In genomic region chr12:9758119-9758518, GRCh38 we compare ENCODE assay signal across 8 cellular contexts. TPM values are rescaled to one million over a fixed set of nuclear protein-coding genes. Genes with fewer than 3 reads are reported as not detected.
DNase-seq lines count a peak whose midpoint lies in the region; ATAC-seq and TF ChIP-seq lines count a peak whose summit lies in the region.

No MANE protein-coding gene starts in this region.

- no peak for TF ChIP-seq CTCF in natural killer cell (IDR thresholded peaks at IDR 0.05)

- H3K4me3 ChIP-seq in CD4-positive, CD25-positive, alpha-beta regulatory T cell (ENCODE audit: low read depth, low read length) = peak overlapping the region; percentile 100

- H3K27me3 ChIP-seq in CD4-positive, CD25-positive, alpha-beta regulatory T cell (ENCODE audit: control insufficient read depth, insufficient read depth, low read length) = no peaks in the 10 kb centered on the region

- peaks cover 27% of the 10 kb centered on the region for H3K36me3 Mint-ChIP-seq in CD4-positive, CD25-positive, alpha-beta regulatory T cell
- peaks cover 2% of the 10 kb centered on the region for H3K36me3 Mint-ChIP-seq in IgD-negative memory B cell
- H3K36me3 Mint-ChIP-seq in activated CD8-positive, alpha-beta T cell treated with anti-CD3 and anti-CD28 coated beads, Interleukin-2, amount 10 ng/mL, durations not matched to agents 7 days and 5 days (ENCODE audit: low read depth) = peaks cover 78% of the 10 kb centered on the region
- peaks cover 46% of the 10 kb centered on the region for H3K36me3 Mint-ChIP-seq in natural killer cell

- peak overlapping the region; percentile 84 to 99 (median 99) for H3K27ac Mint-ChIP-seq in CD4-positive, CD25-positive, alpha-beta regulatory T cell
- peak overlapping the region; percentile 97 to 98 (median 98) for H3K27ac Mint-ChIP-seq in IgD-negative memory B cell
- peak overlapping the region; percentile 94 for H3K27ac Mint-ChIP-seq in activated CD8-positive, alpha-beta T cell treated with anti-CD3 and anti-CD28 coated beads, Interleukin-2, amount 10 ng/mL, durations not matched to agents 7 days and 5 days
- peak overlapping the region; percentile 93 to 100 for H3K27ac Mint-ChIP-seq in natural killer cell

- peak in 1 of 3 donors; percentile 61 for DNase-seq in CD4-positive, CD25-positive, alpha-beta regulatory T cell
- DNase-seq in activated CD8-positive, alpha-beta T cell treated with anti-CD3 and anti-CD28 coated beads, Interleukin-2, amount 10 ng/mL, durations not matched to agents 7 days and 5 days = no peak
- DNase-seq in natural killer cell (no peak), NCI-H2029 treated with DMSO at 0.1 percent for 48 hours (lab: John Stamatoyannopoulos, UW) (no peak), NOMO-1 (lab: John Stamatoyannopoulos, UW; ENCODE audit: unreplicated experiment in 2 of 2) (no peak), epidermal melanocyte (ENCODE audit: insufficient read length, low spot score) (no peak)

- no peak for ATAC-seq in CD4-positive, CD25-positive, alpha-beta regulatory T cell (ENCODE audit: low read depth in 2 of 2)
- ATAC-seq in activated CD8-positive, alpha-beta T cell treated with anti-CD3 and anti-CD28 coated beads, Interleukin-2, amount 10 ng/mL, durations not matched to agents 7 days and 5 days = peak; percentile 5
- no peak for ATAC-seq in natural killer cell
- no peak for ATAC-seq in HG03025 (IDR thresholded peaks at IDR 0.05; ENCODE audit: low FRiP score, unreplicated experiment)

- H3K36me3 ChIP-seq in CD4-positive, CD25-positive, alpha-beta regulatory T cell (ENCODE audit: control insufficient read depth, insufficient read depth, low read length) = peaks cover 36% of the 10 kb centered on the region

- H3K4me1 ChIP-seq in CD4-positive, CD25-positive, alpha-beta regulatory T cell (ENCODE audit: control insufficient read depth, insufficient read depth, low read length, poor library complexity, severe bottlenecking) = peaks cover 65% of the 10 kb centered on the region

- no peaks in the 10 kb centered on the region for H3K9me3 ChIP-seq in CD4-positive, CD25-positive, alpha-beta regulatory T cell (ENCODE audit: control insufficient read depth in 2 of 2, low read length in 2 of 2)

- CTCF ChIA-PET in activated CD8-positive, alpha-beta T cell treated with anti-CD3 and anti-CD28 coated beads, Interleukin-2, amount 10 ng/mL, durations not matched to agents 7 days and 5 days (lab: Charles Lee) = interaction anchor here (0.7 to 17.2 kb wide), 13 partner anchors 7 to 800 kb away, joined by 3 to 855 read pairs (median 4); partner anchors contain the start of gene CLEC2B

- peak overlapping the region; percentile 97 for H3K27ac ChIP-seq in CD4-positive, CD25-positive, alpha-beta regulatory T cell (ENCODE audit: insufficient read depth, low read length, poor library complexity, severe bottlenecking)

- intact Hi-C loops in natural killer cell (cut with micrococcal nuclease) = no loop called here

- POLR2A ChIA-PET in activated CD8-positive, alpha-beta T cell treated with anti-CD3 and anti-CD28 coated beads, Interleukin-2, amount 10 ng/mL, durations not matched to agents 7 days and 5 days (lab: Charles Lee) = interaction anchor here (0.6 to 15.5 kb wide), 34 partner anchors 8 to 801 kb away, joined by 3 to 494 read pairs (median 6); partner anchors contain the start of genes CLEC2B, CLEC2D and KLRD1

- peaks cover 0 to 2% (median 0%) of the 10 kb centered on the region in 7 donors for H3K9me3 Mint-ChIP-seq in CD4-positive, CD25-positive, alpha-beta regulatory T cell
- H3K9me3 Mint-ChIP-seq in IgD-negative memory B cell = no peaks in the 10 kb centered on the region
- H3K9me3 Mint-ChIP-seq in activated CD8-positive, alpha-beta T cell treated with anti-CD3 and anti-CD28 coated beads, Interleukin-2, amount 10 ng/mL, durations not matched to agents 7 days and 5 days (ENCODE audit: insufficient read depth) = peaks cover 5% of the 10 kb centered on the region
- H3K9me3 Mint-ChIP-seq in natural killer cell = no peaks in the 10 kb centered on the region

- H3K27me3 Mint-ChIP-seq in CD4-positive, CD25-positive, alpha-beta regulatory T cell = no peaks in the 10 kb centered on the region
- no peaks in the 10 kb centered on the region for H3K27me3 Mint-ChIP-seq in IgD-negative memory B cell
- H3K27me3 Mint-ChIP-seq in activated CD8-positive, alpha-beta T cell treated with anti-CD3 and anti-CD28 coated beads, Interleukin-2, amount 10 ng/mL, durations not matched to agents 7 days and 5 days (ENCODE audit: low read depth) = no peaks in the 10 kb centered on the region
- H3K27me3 Mint-ChIP-seq in natural killer cell (ENCODE audit: low read depth in 2 of 2) = no peaks in the 10 kb centered on the region

- H3K4me1 Mint-ChIP-seq in CD4-positive, CD25-positive, alpha-beta regulatory T cell = peaks cover 36 to 71% (median 59%) of the 10 kb centered on the region in 4 donors
- H3K4me1 Mint-ChIP-seq in IgD-negative memory B cell (peaks cover 36 to 45% (median 38%) of the 10 kb centered on the region in 3 donors), natural killer cell (peaks cover 70 to 82% of the 10 kb centered on the region in 2 donors)
- peaks cover 40% of the 10 kb centered on the region for H3K4me1 Mint-ChIP-seq in activated CD8-positive, alpha-beta T cell treated with anti-CD3 and anti-CD28 coated beads, Interleukin-2, amount 10 ng/mL, durations not matched to agents 7 days and 5 days (ENCODE audit: low read depth)

- H3K4me3 Mint-ChIP-seq in CD4-positive, CD25-positive, alpha-beta regulatory T cell = peak overlapping the region; percentile 94 to 100 (median 98)
- H3K4me3 Mint-ChIP-seq in IgD-negative memory B cell (peak overlapping the region; percentile 94 to 99 (median 96)), natural killer cell (peak overlapping the region; percentile 99)
- peak overlapping the region; percentile 92 for H3K4me3 Mint-ChIP-seq in activated CD8-positive, alpha-beta T cell treated with anti-CD3 and anti-CD28 coated beads, Interleukin-2, amount 10 ng/mL, durations not matched to agents 7 days and 5 days

RNA-seq across cellular contexts. Expression of gene CD69, which starts 2.6 kb away (rescaled TPM):
- total RNA-seq in CD4-positive, CD25-positive, alpha-beta regulatory T cell = 1,130 TPM
- 100 to 1,000 TPM; 189 to 259 (median 222) TPM for polyA plus RNA-seq in CD4-positive, CD25-positive, alpha-beta regulatory T cell
- polyA plus RNA-seq in IgD-negative memory B cell = 177 TPM
- 100 to 1,000 TPM; 115 to 116 TPM for total RNA-seq in activated CD8-positive, alpha-beta T cell treated with anti-CD3 and anti-CD28 coated beads, Interleukin-2, amount 10 ng/mL, durations not matched to agents 7 days and 5 days
- 1,000 to 10,000 TPM in 1 of 3 donors, 100 to 1,000 TPM in 2; 739 to 1,541 (median 990) TPM for total RNA-seq in natural killer cell

RNA-seq across cellular contexts. Expression of gene CLECL1, which starts 25.2 kb away (rescaled TPM):
- total RNA-seq in CD4-positive, CD25-positive, alpha-beta regulatory T cell = 0.84 TPM
- polyA plus RNA-seq in CD4-positive, CD25-positive, alpha-beta regulatory T cell = not detected
- 168 TPM for polyA plus RNA-seq in IgD-negative memory B cell
- total RNA-seq in activated CD8-positive, alpha-beta T cell treated with anti-CD3 and anti-CD28 coated beads, Interleukin-2, amount 10 ng/mL, durations not matched to agents 7 days and 5 days = 1 to 10 TPM; 1.3 to 1.6 TPM
- 1 to 10 TPM in 1 of 3 donors, under 1 TPM in 2; 0.64 to 1.5 (median 0.72) TPM for total RNA-seq in natural killer cell
